Comparison of ENCODE assay signal across 13 cellular contexts in genomic region chr12:74906224-74906623, GRCh38.
DNase-seq lines count a peak whose midpoint lies in the region; TF ChIP-seq lines count a peak whose summit lies in the region.
"Had no signal": no experiment of that assay in that cellular context is flagged by ENCODE, and none has a peak within 500 bp of the region (broad histone marks: within the 10 kb centered on the region; RNA-seq: fewer than 3 reads in every experiment).

No MANE protein-coding gene starts in this region.

- TF ChIP-seq CTCF in 22Rv1 (IDR thresholded peaks at IDR 0.05): peak; percentile 41
- TF ChIP-seq CTCF in DOHH2 (IDR thresholded peaks at IDR 0.05; ENCODE audit: low read depth, low read length, poor library complexity, severe bottlenecking): peak; percentile 9
- TF ChIP-seq CTCF in endothelial cell (IDR thresholded peaks at IDR 0.05; ENCODE audit: unreplicated experiment): peak; percentile 49

- no peak overlapping the region for H3K4me3 ChIP-seq in DOHH2 (ENCODE audit: low read length)
- H3K4me3 ChIP-seq: heart left ventricle had no signal

- H3F3A ChIP-seq in DOHH2 (ENCODE audit: control insufficient read depth, insufficient read depth): no peaks in the 10 kb centered on the region

- H3K27me3 Mint-ChIP-seq in endothelial cell (ENCODE audit: unreplicated experiment): no peaks in the 10 kb centered on the region
- H3K27me3 Mint-ChIP-seq: activated CD4-positive, alpha-beta memory T cell treated with anti-CD3 and anti-CD28 coated beads for 36 hours had no signal

- H4K20me1 ChIP-seq in DOHH2 (ENCODE audit: control insufficient read depth, insufficient read depth, low read depth, low read length): no peaks in the 10 kb centered on the region

- H3K4me1 ChIP-seq in DOHH2 (ENCODE audit: control insufficient read depth, low read length): no peaks in the 10 kb centered on the region
- H3K4me1 ChIP-seq: heart left ventricle had no signal

- no peaks in the 10 kb centered on the region for H3K9me2 ChIP-seq in DOHH2 (replicated peaks; ENCODE audit: control insufficient read depth, low read length)

- H3K27ac ChIP-seq in 22Rv1 (no peak overlapping the region), DOHH2 (ENCODE audit: low read depth, low read length) (no peak overlapping the region)
- H3K27ac ChIP-seq: heart left ventricle had no signal

- no peaks in the 10 kb centered on the region for H3K27me3 ChIP-seq in DOHH2 (ENCODE audit: control insufficient read depth, low read length)
- H3K27me3 ChIP-seq: heart left ventricle had no signal

- peak; percentile 12 for DNase-seq in NCI-H69 (lab: John Stamatoyannopoulos, UW)
- DNase-seq in endothelial cell (ENCODE audit: low spot score): no peak
- DNase-seq in NOMO-1 treated with dmso at 0.1 percent for 144 hours (lab: John Stamatoyannopoulos, UW; ENCODE audit: unreplicated experiment): no peak
- DNase-seq in stimulated activated CD4-positive, alpha-beta T cell treated with anti-CD3 and anti-CD28 coated beads, Interleukin-12 subunit alpha, Interleukin-12 subunit beta, amount 100 ng/mL, for 4 hours: no peak
- DNase-seq in NCI-H128 (lab: John Stamatoyannopoulos, UW; ENCODE audit: unreplicated experiment): no peak
- no peak for DNase-seq in NOMO-1 (lab: John Stamatoyannopoulos, UW; ENCODE audit: unreplicated experiment in 2 of 2)
- DNase-seq: activated CD4-positive, alpha-beta memory T cell treated with anti-CD3 and anti-CD28 coated beads for 36 hours; AML-193; heart left ventricle; NCI-H1105 treated with DMSO at 0.1 percent for 48 hours; SIG-M5 had no signal

- H3K4me3 Mint-ChIP-seq in endothelial cell (ENCODE audit: unreplicated experiment): no peak overlapping the region
- H3K4me3 Mint-ChIP-seq: activated CD4-positive, alpha-beta memory T cell treated with anti-CD3 and anti-CD28 coated beads for 36 hours had no signal

- no peaks in the 10 kb centered on the region for H3K9me3 Mint-ChIP-seq in endothelial cell (ENCODE audit: unreplicated experiment)
- H3K9me3 Mint-ChIP-seq: activated CD4-positive, alpha-beta memory T cell treated with anti-CD3 and anti-CD28 coated beads for 36 hours had no signal

- no peaks in the 10 kb centered on the region for H3K4me1 Mint-ChIP-seq in endothelial cell (ENCODE audit: unreplicated experiment)

- H3K27ac Mint-ChIP-seq in endothelial cell (ENCODE audit: unreplicated experiment): no peak overlapping the region
- H3K27ac Mint-ChIP-seq: activated CD4-positive, alpha-beta memory T cell treated with anti-CD3 and anti-CD28 coated beads for 36 hours had no signal

- no peaks in the 10 kb centered on the region for H3K36me3 Mint-ChIP-seq in endothelial cell (ENCODE audit: low read depth, unreplicated experiment)
- H3K36me3 Mint-ChIP-seq: activated CD4-positive, alpha-beta memory T cell treated with anti-CD3 and anti-CD28 coated beads for 36 hours had no signal

- H3K36me3 ChIP-seq in DOHH2 (ENCODE audit: control insufficient read depth, low read length): no peaks in the 10 kb centered on the region
- H3K36me3 ChIP-seq: heart left ventricle had no signal

- no peak overlapping the region for H3K4me2 ChIP-seq in DOHH2 (ENCODE audit: low read length)

- H3K79me2 ChIP-seq in DOHH2 (ENCODE audit: control insufficient read depth, low read length): no peaks in the 10 kb centered on the region

- no peaks in the 10 kb centered on the region for H3K9me3 ChIP-seq in DOHH2 (ENCODE audit: control insufficient read depth, insufficient read depth, low read length)
- H3K9me3 ChIP-seq: heart left ventricle had no signal
